In the genomic region with DNA sequence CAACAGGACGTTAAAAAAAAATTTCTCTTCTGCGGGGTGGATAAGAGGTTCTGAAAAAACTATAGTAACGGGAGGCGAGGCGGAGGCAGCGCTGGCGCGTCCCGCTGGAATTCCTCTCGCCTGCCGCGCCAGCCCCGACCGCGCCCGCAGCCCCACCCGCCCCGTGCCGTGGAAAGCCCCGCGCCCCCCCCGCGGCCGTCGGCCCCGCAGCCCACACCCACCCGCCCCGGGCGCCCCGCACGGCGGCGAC, we compare ENCODE assay signal across 1 cellular context.
TF ChIP-seq lines count a peak whose summit lies in the region.

No MANE protein-coding gene starts in this region.

TF ChIP-seq in A549, 52 proteins besides CTCF, POLR2A, EP300 and RAD21:
- TF ChIP-seq, protein P1, sequence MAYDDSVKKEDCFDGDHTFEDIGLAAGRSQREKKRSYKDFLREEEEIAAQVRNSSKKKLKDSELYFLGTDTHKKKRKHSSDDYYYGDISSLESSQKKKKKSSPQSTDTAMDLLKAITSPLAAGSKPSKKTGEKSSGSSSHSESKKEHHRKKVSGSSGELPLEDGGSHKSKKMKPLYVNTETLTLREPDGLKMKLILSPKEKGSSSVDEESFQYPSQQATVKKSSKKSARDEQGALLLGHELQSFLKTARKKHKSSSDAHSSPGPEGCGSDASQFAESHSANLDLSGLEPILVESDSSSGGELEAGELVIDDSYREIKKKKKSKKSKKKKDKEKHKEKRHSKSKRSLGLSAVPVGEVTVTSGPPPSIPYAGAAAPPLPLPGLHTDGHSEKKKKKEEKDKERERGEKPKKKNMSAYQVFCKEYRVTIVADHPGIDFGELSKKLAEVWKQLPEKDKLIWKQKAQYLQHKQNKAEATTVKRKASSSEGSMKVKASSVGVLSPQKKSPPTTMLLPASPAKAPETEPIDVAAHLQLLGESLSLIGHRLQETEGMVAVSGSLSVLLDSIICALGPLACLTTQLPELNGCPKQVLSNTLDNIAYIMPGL (CRISPR knock-in tag; IDR thresholded peaks at IDR 0.05; ENCODE audit: borderline replicate concordance) = no peak
- TF ChIP-seq FOXS1 (CRISPR knock-in tag; IDR thresholded peaks at IDR 0.05) (no peak), JUN (IDR thresholded peaks at IDR 0.05) (0 out of 5 replicates have a peak, but pooled peaks of 1 of the 2 experiments have one; percentile 64), NFE2L2 (conservative IDR thresholded peaks at IDR 0.05; ENCODE audit: low read length) (no peak), KDM5A (IDR thresholded peaks at IDR 0.05) (no peak)
- TF ChIP-seq, protein P2, sequence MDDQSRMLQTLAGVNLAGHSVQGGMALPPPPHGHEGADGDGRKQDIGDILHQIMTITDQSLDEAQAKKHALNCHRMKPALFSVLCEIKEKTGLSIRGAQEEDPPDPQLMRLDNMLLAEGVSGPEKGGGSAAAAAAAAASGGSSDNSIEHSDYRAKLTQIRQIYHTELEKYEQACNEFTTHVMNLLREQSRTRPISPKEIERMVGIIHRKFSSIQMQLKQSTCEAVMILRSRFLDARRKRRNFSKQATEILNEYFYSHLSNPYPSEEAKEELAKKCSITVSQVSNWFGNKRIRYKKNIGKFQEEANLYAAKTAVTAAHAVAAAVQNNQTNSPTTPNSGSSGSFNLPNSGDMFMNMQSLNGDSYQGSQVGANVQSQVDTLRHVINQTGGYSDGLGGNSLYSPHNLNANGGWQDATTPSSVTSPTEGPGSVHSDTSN (IDR thresholded peaks at IDR 0.05) = no peak
- TF ChIP-seq, protein P3, sequence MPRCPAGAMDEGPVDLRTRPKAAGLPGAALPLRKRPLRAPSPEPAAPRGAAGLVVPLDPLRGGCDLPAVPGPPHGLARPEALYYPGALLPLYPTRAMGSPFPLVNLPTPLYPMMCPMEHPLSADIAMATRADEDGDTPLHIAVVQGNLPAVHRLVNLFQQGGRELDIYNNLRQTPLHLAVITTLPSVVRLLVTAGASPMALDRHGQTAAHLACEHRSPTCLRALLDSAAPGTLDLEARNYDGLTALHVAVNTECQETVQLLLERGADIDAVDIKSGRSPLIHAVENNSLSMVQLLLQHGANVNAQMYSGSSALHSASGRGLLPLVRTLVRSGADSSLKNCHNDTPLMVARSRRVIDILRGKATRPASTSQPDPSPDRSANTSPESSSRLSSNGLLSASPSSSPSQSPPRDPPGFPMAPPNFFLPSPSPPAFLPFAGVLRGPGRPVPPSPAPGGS (IDR thresholded peaks at IDR 0.05) = 0 out of 3 replicates have a peak, but pooled peaks have one; percentile 49
